Comparison of ENCODE assay signal across 1 cellular context in genomic region chr12:26014085-26014484, GRCh38.
TF ChIP-seq lines count a peak whose summit lies in the region.

No MANE protein-coding gene starts in this region.

TF ChIP-seq in IMR-90, 13 proteins besides CTCF, POLR2A, EP300 and RAD21:
- TF ChIP-seq BHLHE40 (IDR thresholded peaks at IDR 0.05; ENCODE audit: low read depth, low read length) (no peak), SMC3 (IDR thresholded peaks at IDR 0.05; ENCODE audit: low read depth, low read length) (no peak), RCOR1 (IDR thresholded peaks at IDR 0.05; ENCODE audit: insufficient replicate concordance, low read length) (no peak), USF2 (IDR thresholded peaks at IDR 0.05; ENCODE audit: low read depth, low read length) (no peak), ELK1 (IDR thresholded peaks at IDR 0.05; ENCODE audit: borderline replicate concordance, low read depth, low read length) (no peak), MAFK (IDR thresholded peaks at IDR 0.05; ENCODE audit: low read depth, low read length) (no peak), RFX5 (IDR thresholded peaks at IDR 0.05; ENCODE audit: low read depth, low read length) (no peak), CHD1 (IDR thresholded peaks at IDR 0.05; ENCODE audit: low read depth, low read length) (no peak), FOS (IDR thresholded peaks at IDR 0.05; ENCODE audit: low read depth, low read length) (no peak), NFE2L2 (IDR thresholded peaks at IDR 0.05; ENCODE audit: low read depth, low read length) (no peak), MXI1 (IDR thresholded peaks at IDR 0.05; ENCODE audit: borderline replicate concordance, low read depth, low read length) (no peak), CEBPB (IDR thresholded peaks at IDR 0.05; ENCODE audit: low read depth, low read length) (no peak)
